Comparison of ENCODE assay signal across 14 cellular contexts in genomic region chr7:30921951-30922401, GRCh38. TPM values are rescaled to one million over a fixed set of nuclear protein-coding genes. Genes with fewer than 3 reads are reported as not detected.
DNase-seq lines count a peak whose midpoint lies in the region; ATAC-seq, FAIRE-seq and TF ChIP-seq lines count a peak whose summit lies in the region.
"Had no signal": no experiment of that assay in that cellular context is flagged by ENCODE, and none has a peak within 500 bp of the region (broad histone marks: within the 10 kb centered on the region; RNA-seq: fewer than 3 reads in every experiment).

No MANE protein-coding gene starts in this region.

- H3K27ac Mint-ChIP-seq in activated B cell treated with CpG ODN at 0.5 μM for 24 hours = no peak overlapping the region

- H3K4me1 Mint-ChIP-seq in activated B cell treated with CpG ODN at 0.5 μM for 24 hours = no peaks in the 10 kb centered on the region

- H3K27me3 Mint-ChIP-seq in activated B cell treated with CpG ODN at 0.5 μM for 24 hours = no peaks in the 10 kb centered on the region

- TF ChIP-seq CTCF in activated B cell treated with CpG ODN at 0.5 μM for 24 hours (IDR thresholded peaks at IDR 0.05) (no peak), psoas muscle (IDR thresholded peaks at IDR 0.05) (no peak), GM13977 (IDR thresholded peaks at IDR 0.05; ENCODE audit: extremely low read depth, insufficient read depth, missing control alignments) (no peak)

- CTCF ChIA-PET in activated B cell treated with CpG ODN at 0.5 μM for 24 hours (lab: Charles Lee) = no interaction called here

- H3K4me1 ChIP-seq in psoas muscle = peaks cover 33% of the 10 kb centered on the region

- POLR2A ChIA-PET in activated B cell treated with CpG ODN at 0.5 μM for 24 hours (lab: Charles Lee) = no interaction called here

- H3K4me3 Mint-ChIP-seq in activated B cell treated with CpG ODN at 0.5 μM for 24 hours = no peak overlapping the region

- no peak for FAIRE-seq in GM12892 (lab: Jason Lieb, UNC)
- FAIRE-seq: islet of Langerhans had no signal

- DNase-seq in GM12892 (ENCODE audit: insufficient read length) = peak; percentile 3
- DNase-seq in activated B cell treated with CpG ODN at 0.5 μM for 24 hours = peak; percentile 9
- peak; percentile 11 for DNase-seq in iPS-NIHi11 (ENCODE audit: low spot score)
- DNase-seq in psoas muscle = peak in 1 of 2 donors; percentile 41
- DNase-seq in DMS79 treated with DMSO at 0.1 percent for 48 hours (lab: John Stamatoyannopoulos, UW) = no peak
- no peak for DNase-seq in AG20443 (ENCODE audit: low spot score)
- DNase-seq in GM13977 (ENCODE audit: low spot score) = no peak
- no peak for DNase-seq in NCI-H446 (lab: John Stamatoyannopoulos, UW)
- DNase-seq: NCI-H187 treated with DMSO at 0.1 percent for 48 hours; stimulated activated CD4-positive, alpha-beta T cell treated with anti-CD3 and anti-CD28 coated beads, Interleukin-1b, Interleukin-23, amount 100 ng/mL, for 48 hours had no signal

- peak overlapping the region; percentile 68 for H3K27ac ChIP-seq in psoas muscle
- H3K27ac ChIP-seq: C4-2B, KMS-11 had no signal

- intact Hi-C loops in activated B cell treated with CpG ODN at 0.5 μM for 24 hours (cut with micrococcal nuclease) = no loop called here
- intact Hi-C loops in psoas muscle (cut with DNase I) = no loop called here

- no peaks in the 10 kb centered on the region for H3K9me3 ChIP-seq in psoas muscle

- no peaks in the 10 kb centered on the region for H3K9me3 Mint-ChIP-seq in activated B cell treated with CpG ODN at 0.5 μM for 24 hours

- in situ Hi-C loops in GM13977 (cut with MboI; ENCODE audit: low pct_unique_long_range_greater_than_20kb, low sequenced_read_pairs, unreplicated experiment) = no loop called here

- ATAC-seq in activated B cell treated with CpG ODN at 0.5 μM for 24 hours (ENCODE audit: low read depth) = no peak
- no peak for ATAC-seq in psoas muscle

- peaks cover 0 to 6% of the 10 kb centered on the region in 2 donors for H3K36me3 ChIP-seq in psoas muscle (ENCODE audit: insufficient read depth in 1 of 2, low read depth in 1 of 2)

- H3K4me3 ChIP-seq in psoas muscle = no peak overlapping the region

- H3K27me3 ChIP-seq in psoas muscle (ENCODE audit: insufficient read depth in 3 of 3, low read length in 2 of 3) = no peaks in the 10 kb centered on the region

- WGBS in psoas muscle, 3 donors = 84 to 89% (median 89%) methylated on average over 11 to 14 of the region's 14 CpGs

- H3K36me3 Mint-ChIP-seq in activated B cell treated with CpG ODN at 0.5 μM for 24 hours (ENCODE audit: low read depth) = no peaks in the 10 kb centered on the region

- TF ChIP-seq POLR2A in GM12892 (IDR thresholded peaks at IDR 0.05; ENCODE audit: low read depth, low read length) = no peak

RNA-seq across cellular contexts. Expression of gene AQP1, which starts 10.3 kb away (rescaled TPM):
- not detected for polyA plus RNA-seq in GM12892 (2012; ENCODE audit: missing spikeins)
- total RNA-seq in activated B cell treated with CpG ODN at 0.5 μM for 24 hours = 0.44 TPM in 1 of 2 replicates, not detected in the other
- total RNA-seq in psoas muscle = 100 to 1,000 TPM in 2 of 4 donors, 10 to 100 TPM in 2; 76.1 to 229 (median 110) TPM
- 100 to 1,000 TPM in 1 of 3 donors, 10 to 100 TPM in 2; 75.0 to 130 (median 97.8) TPM for polyA plus RNA-seq in psoas muscle

RNA-seq across cellular contexts. Expression of gene GHRHR, which starts 41.8 kb away (rescaled TPM):
- not detected for polyA plus RNA-seq in GM12892 (2012; ENCODE audit: missing spikeins)
- total RNA-seq in activated B cell treated with CpG ODN at 0.5 μM for 24 hours = not detected in 2 replicates
- not detected for total RNA-seq in psoas muscle
- under 1 TPM in 2 of 3 donors, not detected in 1; 0.03 to 0.16 TPM for polyA plus RNA-seq in psoas muscle
- total RNA-seq: SK-MEL-5 had no signal

Comparison
In these comparisons a context has a peak if more than half of its experiments do, and no peak if none do; other contexts are left out.
1. DNase-seq: peak in GM12892 (single experiment), activated B cell treated with CpG ODN at 0.5 μM for 24 hours (single experiment) and iPS-NIHi11 (single experiment); none in DMS79 treated with DMSO at 0.1 percent for 48 hours (single experiment), AG20443 (single experiment), GM13977 (single experiment) and NCI-H446 (0 of 2).
2. RNA of gene AQP1, which starts 10.3 kb away (total RNA-seq): 76.1 to 229 TPM in psoas muscle; 0.44 TPM in activated B cell treated with CpG ODN at 0.5 μM for 24 hours; every median in the first group is over 10 times any median in the second.